Comparison of ENCODE assay signal across 1 cellular context in genomic region chr20:3887870-3888614, GRCh38.
TF ChIP-seq lines count a peak whose summit lies in the region.

No MANE protein-coding gene starts in this region.

TF ChIP-seq in GM12878, 131 proteins besides CTCF, POLR2A, EP300 and RAD21:
- TF ChIP-seq GABPA (IDR thresholded peaks at IDR 0.05; ENCODE audit: low read depth) (0 out of 2 replicates have a peak, but pooled peaks have one; percentile 28), BMI1 (IDR thresholded peaks at IDR 0.05; ENCODE audit: borderline replicate concordance) (no peak), STAT3 (IDR thresholded peaks at IDR 0.05; ENCODE audit: low read depth, low read length) (no peak)
TF ChIP-seq in GM12878: peak in this region for 1.
